ENCODE assay signal across 8 cellular contexts in genomic region chr3:153291052-153291689, GRCh38.
DNase-seq lines count a peak whose midpoint lies in the region; TF ChIP-seq lines count a peak whose summit lies in the region.

No MANE protein-coding gene starts in this region.

- no peak overlapping the region for H3K4me3 ChIP-seq in cardiac muscle cell

- no peaks in the 10 kb centered on the region for H3K27me3 ChIP-seq in cardiac muscle cell

- H3K27ac ChIP-seq in cardiac muscle cell, result no peak overlapping the region

- H3K4me3 Mint-ChIP-seq in chondrocyte (ENCODE audit: unreplicated experiment) (no peak overlapping the region), nephron progenitor cell (no peak overlapping the region)

- H3K9me3 Mint-ChIP-seq in chondrocyte (ENCODE audit: low read depth) (no peaks in the 10 kb centered on the region), nephron progenitor cell (no peaks in the 10 kb centered on the region)

- TF ChIP-seq CTCF in cardiac muscle cell (IDR thresholded peaks at IDR 0.05; ENCODE audit: low read depth, low read length), result peak; percentile 54
- peak; percentile 68 for TF ChIP-seq CTCF in chondrocyte (IDR thresholded peaks at IDR 0.05)
- peak; percentile 30 for TF ChIP-seq CTCF in nephron progenitor cell (IDR thresholded peaks at IDR 0.05)

- intact Hi-C loops in cardiac septum (cut with DNase I), result loop anchor here (5.0 kb wide), 1 partner anchor 249 kb away; no protein-coding TSS in a partner anchor

- H3K27ac Mint-ChIP-seq in chondrocyte (ENCODE audit: unreplicated experiment) (no peak overlapping the region), nephron progenitor cell (no peak overlapping the region)

- H3K36me3 ChIP-seq in cardiac muscle cell, result no peaks in the 10 kb centered on the region

- no peaks in the 10 kb centered on the region for H3K4me1 ChIP-seq in cardiac muscle cell (ENCODE audit: low read depth)

- peaks cover 26% of the 10 kb centered on the region for H3K4me1 Mint-ChIP-seq in chondrocyte (ENCODE audit: low read depth)
- H3K4me1 Mint-ChIP-seq in nephron progenitor cell, result no peaks in the 10 kb centered on the region

- H3K9me3 ChIP-seq in cardiac muscle cell (ENCODE audit: low read depth), result no peaks in the 10 kb centered on the region

- H3K36me3 Mint-ChIP-seq in chondrocyte (ENCODE audit: low read depth), result no peaks in the 10 kb centered on the region
- H3K36me3 Mint-ChIP-seq in nephron progenitor cell (ENCODE audit: low read depth), result no peaks in the 10 kb centered on the region

- DNase-seq in cardiac muscle cell (ENCODE audit: low read depth in 1 of 2, low spot score in 1 of 2), result peak; percentile 25 to 35
- DNase-seq in cardiac septum (ENCODE audit: low spot score), result no peak
- DNase-seq in NCI-H1105 (lab: John Stamatoyannopoulos, UW), result peak; percentile 13
- no peak for DNase-seq in chondrocyte (ENCODE audit: low spot score)
- DNase-seq in nephron progenitor cell, result peak; percentile 7
- DNase-seq in amniotic stem cell (lab: John Stamatoyannopoulos, UW), result no peak
- DNase-seq in NCI-H446 (lab: John Stamatoyannopoulos, UW), result no peak
- DNase-seq in HK-2 (ENCODE audit: unreplicated experiment), result no peak

- H3K27me3 Mint-ChIP-seq in chondrocyte (ENCODE audit: low read depth) (no peaks in the 10 kb centered on the region), nephron progenitor cell (ENCODE audit: low read depth, poor library complexity) (peaks cover 3% of the 10 kb centered on the region)

Comparison
In these comparisons a context has a peak if more than half of its experiments do, and no peak if none do; other contexts are left out.
1. DNase-seq: peak in cardiac muscle cell (2 of 2), NCI-H1105 (single experiment) and nephron progenitor cell (single experiment); none in cardiac septum (single experiment), chondrocyte (single experiment), amniotic stem cell (single experiment), NCI-H446 (0 of 2) and HK-2 (single experiment).
2. Peak in every context shown above with its lines, with median percentiles within 50 percentile points of each other: CTCF ChIP-seq.